Comparison of ENCODE assay signal across 2 cellular contexts in genomic region chr11:7165911-7166310, GRCh38.
TF ChIP-seq lines count a peak whose summit lies in the region.

No MANE protein-coding gene starts in this region.

TF ChIP-seq in SK-N-SH treated with all-trans-retinoic acid at 6 μM for 48 hours, 23 proteins besides CTCF, POLR2A, EP300 and RAD21 (continued from another document):
- TF ChIP-seq TSHZ2 (CRISPR knock-in tag; IDR thresholded peaks at IDR 0.05) (no peak), POU6F1 (CRISPR knock-in tag; IDR thresholded peaks at IDR 0.05; ENCODE audit: borderline replicate concordance, low read depth) (no peak), ESRRG (CRISPR knock-in tag; IDR thresholded peaks at IDR 0.05) (no peak), ZNF565 (CRISPR knock-in tag; conservative IDR thresholded peaks at IDR 0.05; ENCODE audit: low read depth) (no peak), ARNTL (CRISPR knock-in tag; IDR thresholded peaks at IDR 0.05; ENCODE audit: borderline replicate concordance, low read depth) (no peak), ZFP30 (CRISPR knock-in tag; IDR thresholded peaks at IDR 0.05) (no peak), RARB (CRISPR knock-in tag; IDR thresholded peaks at IDR 0.05) (no peak), ISL1 (CRISPR knock-in tag; IDR thresholded peaks at IDR 0.05) (no peak), PATZ1 (CRISPR knock-in tag; IDR thresholded peaks at IDR 0.05; ENCODE audit: borderline replicate concordance) (no peak), CSRNP3 (CRISPR knock-in tag; IDR thresholded peaks at IDR 0.05) (no peak), ZFP3 (CRISPR knock-in tag; IDR thresholded peaks at IDR 0.05) (no peak), CREB5 (CRISPR knock-in tag; IDR thresholded peaks at IDR 0.05; ENCODE audit: low read depth) (no peak), BACH2 (CRISPR knock-in tag; IDR thresholded peaks at IDR 0.05; ENCODE audit: borderline replicate concordance) (no peak), ZNF8 (CRISPR knock-in tag; IDR thresholded peaks at IDR 0.05) (no peak), GLIS3 (CRISPR knock-in tag; IDR thresholded peaks at IDR 0.05) (no peak), CSDC2 (CRISPR knock-in tag; IDR thresholded peaks at IDR 0.05) (no peak), TOX (CRISPR knock-in tag; IDR thresholded peaks at IDR 0.05; ENCODE audit: borderline replicate concordance) (no peak)

TF ChIP-seq in K562, 482 proteins besides CTCF, POLR2A, EP300 and RAD21 (continued from another document):
- TF ChIP-seq PKNOX1 (IDR thresholded peaks at IDR 0.05) (0 out of 2 replicates have a peak, but pooled peaks have one; percentile 6), SOX6 (IDR thresholded peaks at IDR 0.05) (no peak)
